16 cellular contexts compared by ENCODE assay signal in the genomic region with DNA sequence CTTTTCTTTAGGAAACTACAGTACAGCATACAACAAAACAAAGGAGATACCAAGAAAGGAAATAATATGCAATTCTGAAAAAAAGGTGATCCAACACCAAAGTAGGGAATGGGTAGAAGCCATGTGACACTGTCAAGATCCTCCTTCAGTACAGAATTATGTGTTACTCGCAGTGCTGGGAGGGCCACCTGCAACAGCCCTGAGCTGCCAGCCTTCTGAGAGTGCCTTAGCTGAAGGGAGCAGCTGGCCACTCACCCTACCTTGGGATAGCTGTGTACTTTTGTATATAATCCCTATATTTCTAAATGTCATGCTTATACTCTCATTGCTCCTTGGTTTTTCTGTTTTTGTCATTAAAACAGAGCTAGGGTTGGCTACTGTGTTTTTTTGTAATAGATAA.
"Had no signal": no experiment of that assay in that cellular context is flagged by ENCODE, and none has a peak within 500 bp of the region (broad histone marks: within the 10 kb centered on the region; RNA-seq: fewer than 3 reads in every experiment).

No MANE protein-coding gene starts in this region.

- H3K36me3 ChIP-seq: esophagus squamous epithelium, ovary, thyroid gland had no signal

- ATAC-seq: activated CD8-positive, alpha-beta memory T cell treated with anti-CD3 and anti-CD28 coated beads, Interleukin-2, amount 10 ng/mL, durations not matched to agents 7 days and 5 days; effector memory CD8-positive, alpha-beta T cell; naive thymus-derived CD4-positive, alpha-beta T cell; psoas muscle; right cardiac atrium had no signal

- H3K27me3 ChIP-seq: esophagus squamous epithelium, ovary, thyroid gland had no signal

- DNase-seq: activated CD4-positive, alpha-beta memory T cell treated with anti-CD3 and anti-CD28 coated beads, Interleukin-2, amount 10 ng/mL, durations not matched to agents 7 days and 5 days; activated CD4-positive, alpha-beta T cell treated with anti-CD3 and anti-CD28 coated beads for 4 hours; activated CD8-positive, alpha-beta memory T cell treated with anti-CD3 and anti-CD28 coated beads, Interleukin-2, amount 10 ng/mL, durations not matched to agents 7 days and 5 days; activated naive CD8-positive, alpha-beta T cell treated with anti-CD3 and anti-CD28 coated beads for 36 hours; amygdala; dermis blood vessel endothelial cell; effector memory CD8-positive, alpha-beta T cell; esophagus squamous epithelium; immature natural killer cell; naive thymus-derived CD4-positive, alpha-beta T cell; ovary; psoas muscle; right cardiac atrium; stimulated activated CD4-positive, alpha-beta T cell treated with anti-CD3 and anti-CD28 coated beads, Interleukin-2, amount 100 ng/mL, for 24 hours; stimulated activated naive CD4-positive, alpha-beta T cell treated with Interleukin-2 at 50 U/mL for 16 hours; thyroid gland had no signal

- H3K9me3 ChIP-seq: esophagus squamous epithelium, ovary, psoas muscle, thyroid gland had no signal

- H3K4me3 ChIP-seq: esophagus squamous epithelium, ovary, psoas muscle, thyroid gland had no signal

- H3K27ac ChIP-seq: esophagus squamous epithelium, ovary, psoas muscle, thyroid gland had no signal

- H3K4me1 ChIP-seq: esophagus squamous epithelium, psoas muscle, thyroid gland had no signal
